In the genomic region with DNA sequence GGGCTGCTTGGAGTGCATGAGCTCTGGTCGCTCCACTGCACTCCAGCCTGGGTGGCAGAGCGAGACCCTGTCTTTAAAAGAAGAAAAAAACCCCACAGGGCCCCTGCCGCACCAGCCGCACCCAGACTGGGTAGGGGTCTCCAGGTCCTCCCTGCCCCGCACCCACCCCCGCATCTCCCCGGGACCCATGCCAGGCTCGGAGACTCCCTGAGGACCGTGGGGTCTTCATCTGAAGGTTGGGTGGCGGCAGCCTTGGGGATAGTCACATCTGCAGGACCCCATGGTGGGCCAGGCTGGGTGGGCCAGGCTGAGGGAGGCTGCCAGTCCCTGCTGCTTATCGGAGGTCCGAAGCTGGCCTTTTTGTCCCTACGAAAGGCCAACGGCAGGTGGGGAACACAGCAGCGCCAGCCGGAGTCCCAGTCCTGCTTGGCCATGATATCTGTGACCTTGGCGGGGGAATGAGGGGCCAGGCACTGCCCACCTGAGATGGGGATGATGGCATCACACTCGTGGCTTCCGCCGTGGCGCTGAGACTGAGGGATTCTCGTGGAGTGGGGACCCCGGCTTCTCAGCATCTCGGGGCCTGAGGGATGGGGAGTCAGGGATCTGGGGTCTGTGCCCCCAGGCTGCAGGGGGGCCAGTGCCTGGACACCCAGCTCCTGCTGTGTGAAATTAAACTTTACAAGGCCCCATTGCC, we compare ENCODE assay signal across 1 cellular context.
TF ChIP-seq lines count a peak whose summit lies in the region.

No MANE protein-coding gene starts in this region.

TF ChIP-seq in HepG2, 621 proteins besides CTCF, POLR2A, EP300 and RAD21:
- TF ChIP-seq, protein P1, sequence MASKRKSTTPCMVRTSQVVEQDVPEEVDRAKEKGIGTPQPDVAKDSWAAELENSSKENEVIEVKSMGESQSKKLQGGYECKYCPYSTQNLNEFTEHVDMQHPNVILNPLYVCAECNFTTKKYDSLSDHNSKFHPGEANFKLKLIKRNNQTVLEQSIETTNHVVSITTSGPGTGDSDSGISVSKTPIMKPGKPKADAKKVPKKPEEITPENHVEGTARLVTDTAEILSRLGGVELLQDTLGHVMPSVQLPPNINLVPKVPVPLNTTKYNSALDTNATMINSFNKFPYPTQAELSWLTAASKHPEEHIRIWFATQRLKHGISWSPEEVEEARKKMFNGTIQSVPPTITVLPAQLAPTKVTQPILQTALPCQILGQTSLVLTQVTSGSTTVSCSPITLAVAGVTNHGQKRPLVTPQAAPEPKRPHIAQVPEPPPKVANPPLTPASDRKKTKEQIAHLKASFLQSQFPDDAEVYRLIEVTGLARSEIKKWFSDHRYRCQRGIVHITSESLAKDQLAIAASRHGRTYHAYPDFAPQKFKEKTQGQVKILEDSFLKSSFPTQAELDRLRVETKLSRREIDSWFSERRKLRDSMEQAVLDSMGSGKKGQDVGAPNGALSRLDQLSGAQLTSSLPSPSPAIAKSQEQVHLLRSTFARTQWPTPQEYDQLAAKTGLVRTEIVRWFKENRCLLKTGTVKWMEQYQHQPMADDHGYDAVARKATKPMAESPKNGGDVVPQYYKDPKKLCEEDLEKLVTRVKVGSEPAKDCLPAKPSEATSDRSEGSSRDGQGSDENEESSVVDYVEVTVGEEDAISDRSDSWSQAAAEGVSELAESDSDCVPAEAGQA (IDR thresholded peaks at IDR 0.05; ENCODE audit: low read depth): no peak
- TF ChIP-seq, protein P1 (CRISPR knock-in tag; IDR thresholded peaks at IDR 0.05; ENCODE audit: borderline replicate concordance): no peak
- TF ChIP-seq AGO2 (optimal IDR thresholded peaks at IDR 0.05; ENCODE audit: low read depth, low read length) (peak; percentile 32), NKX3-1 (CRISPR knock-in tag; IDR thresholded peaks at IDR 0.05) (no peak)
